1 cellular context compared by ENCODE assay signal in the genomic region with DNA sequence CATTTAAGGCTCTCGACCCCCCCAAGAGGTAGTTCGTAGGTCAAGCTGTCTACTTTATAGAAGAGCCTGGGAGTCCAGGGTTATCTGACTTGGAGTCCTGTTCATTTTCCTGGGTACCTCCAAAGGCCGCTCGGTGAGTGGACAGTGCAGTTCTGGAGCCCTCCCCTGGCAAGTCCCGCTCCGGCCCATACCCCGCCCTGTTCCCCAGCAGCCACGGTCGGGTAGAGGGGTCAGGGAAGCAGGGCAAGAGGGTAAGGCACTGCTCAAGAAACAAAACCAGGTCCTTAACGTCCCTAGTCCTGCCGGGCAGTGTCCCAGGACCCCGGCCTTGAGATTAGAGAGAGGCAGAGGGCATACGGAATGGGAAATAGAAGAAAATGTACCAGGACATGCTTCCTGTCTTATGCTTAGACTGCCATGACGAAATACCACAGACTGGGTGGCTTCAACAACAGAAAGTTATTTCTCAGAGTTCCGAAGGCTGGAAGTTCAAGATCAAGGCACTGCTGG.
TF ChIP-seq lines count a peak whose summit lies in the region.

No MANE protein-coding gene starts in this region.

TF ChIP-seq in IMR-90, 13 proteins besides CTCF, POLR2A, EP300 and RAD21:
- no peak for TF ChIP-seq CHD1 (IDR thresholded peaks at IDR 0.05; ENCODE audit: low read depth, low read length)
- no peak for TF ChIP-seq RCOR1 (IDR thresholded peaks at IDR 0.05; ENCODE audit: insufficient replicate concordance, low read length)
- no peak for TF ChIP-seq MAFK (IDR thresholded peaks at IDR 0.05; ENCODE audit: low read depth, low read length)
- no peak for TF ChIP-seq BHLHE40 (IDR thresholded peaks at IDR 0.05; ENCODE audit: low read depth, low read length)
- TF ChIP-seq SMC3 (IDR thresholded peaks at IDR 0.05; ENCODE audit: low read depth, low read length), result no peak
- peak; percentile 34; the same call in 1 of the 2 replicates for TF ChIP-seq CEBPB (IDR thresholded peaks at IDR 0.05; ENCODE audit: low read depth, low read length)
- TF ChIP-seq MXI1 (IDR thresholded peaks at IDR 0.05; ENCODE audit: borderline replicate concordance, low read depth, low read length), result no peak
- TF ChIP-seq RFX5 (IDR thresholded peaks at IDR 0.05; ENCODE audit: low read depth, low read length), result no peak
